8 cellular contexts compared by ENCODE assay signal in genomic region chr4:145177906-145178538, GRCh38. TPM values are rescaled to one million over a fixed set of nuclear protein-coding genes. Genes with fewer than 3 reads are reported as not detected.
DNase-seq lines count a peak whose midpoint lies in the region; ATAC-seq and TF ChIP-seq lines count a peak whose summit lies in the region.

No MANE protein-coding gene starts in this region.

- H4K20me1 ChIP-seq in DOHH2 (ENCODE audit: control insufficient read depth, insufficient read depth, low read depth, low read length) (peaks cover 4% of the 10 kb centered on the region; the same call in 1 of the 2 replicates), MM.1S (ENCODE audit: insufficient read depth, low read length) (no peaks in the 10 kb centered on the region; the same call in 1 of the 2 replicates)

- H3K36me3 ChIP-seq in DOHH2 (ENCODE audit: control insufficient read depth, low read length) (peaks cover 56% of the 10 kb centered on the region), MM.1S (replicated peaks; ENCODE audit: insufficient read depth, low read length) (peaks cover 3% of the 10 kb centered on the region; the same call in 1 of the 2 replicates)

- 9 to 18% (median 16%) methylated on average over 9 of the region's 9 CpGs for WGBS in adipose tissue, 3 donors

- H3K27ac ChIP-seq in DOHH2 (ENCODE audit: low read depth, low read length) (peak overlapping the region; percentile 85), MM.1S (ENCODE audit: low read length) (peak overlapping the region; percentile 93; the same call in 1 of the 2 replicates), adipose tissue (ENCODE audit: low read depth, low read length) (peak overlapping the region; percentile 51)

- H3K4me3 Mint-ChIP-seq in stimulated activated naive B cell treated with anti-CD40 and anti-IgM and Interleukin-4, amounts not matched to agents 10 μg/mL and 1 μg/mL and 100 μg/mL, for 72 hours: peak overlapping the region; percentile 90 to 91

- H3K9me3 ChIP-seq in DOHH2 (ENCODE audit: control insufficient read depth, insufficient read depth, low read length): no peaks in the 10 kb centered on the region
- no peaks in the 10 kb centered on the region for H3K9me3 ChIP-seq in MM.1S (replicated peaks; ENCODE audit: insufficient read depth, low read length)

- ATAC-seq in stimulated activated naive B cell treated with anti-CD40 and anti-IgM and Interleukin-4, amounts not matched to agents 10 μg/mL and 1 μg/mL and 100 μg/mL, for 72 hours (replicated peaks): no peak
- ATAC-seq in left lobe of liver (no peak), HG03095 (IDR thresholded peaks at IDR 0.05; ENCODE audit: unreplicated experiment) (no peak)

- H3K27me3 ChIP-seq in DOHH2 (ENCODE audit: control insufficient read depth, low read length) (no peaks in the 10 kb centered on the region), MM.1S (replicated peaks; ENCODE audit: insufficient read depth, low read length) (no peaks in the 10 kb centered on the region)

- H3K27ac Mint-ChIP-seq in stimulated activated naive B cell treated with anti-CD40 and anti-IgM and Interleukin-4, amounts not matched to agents 10 μg/mL and 1 μg/mL and 100 μg/mL, for 72 hours: peak overlapping the region; percentile 97

- DNase-seq in MM.1S: no peak
- peak; percentile 44 for DNase-seq in iris pigment epithelial cell (ENCODE audit: low read depth)
- DNase-seq in stimulated activated naive B cell treated with anti-CD40 and anti-IgM and Interleukin-4, amounts not matched to agents 10 μg/mL and 1 μg/mL and 100 μg/mL, for 72 hours: no peak
- DNase-seq in left lobe of liver (ENCODE audit: low spot score): no peak
- DNase-seq in NCI-H146 (lab: John Stamatoyannopoulos, UW): no peak

- H3K4me2 ChIP-seq in DOHH2 (ENCODE audit: low read length) (peak overlapping the region; percentile 76), MM.1S (ENCODE audit: low read depth, low read length) (peak overlapping the region; percentile 72)

- peaks cover 24 to 53% of the 10 kb centered on the region in 2 donors for H3K4me1 Mint-ChIP-seq in stimulated activated naive B cell treated with anti-CD40 and anti-IgM and Interleukin-4, amounts not matched to agents 10 μg/mL and 1 μg/mL and 100 μg/mL, for 72 hours

- H3K4me1 ChIP-seq in DOHH2 (ENCODE audit: control insufficient read depth, low read length): peaks cover 42% of the 10 kb centered on the region
- H3K4me1 ChIP-seq in MM.1S (ENCODE audit: low read length): peaks cover 32% of the 10 kb centered on the region

- no peaks in the 10 kb centered on the region for H3K9me2 ChIP-seq in DOHH2 (replicated peaks; ENCODE audit: control insufficient read depth, low read length)
- H3K9me2 ChIP-seq in MM.1S (replicated peaks; ENCODE audit: insufficient read depth, low read length): no peaks in the 10 kb centered on the region

- no peak for TF ChIP-seq CTCF in DOHH2 (IDR thresholded peaks at IDR 0.05; ENCODE audit: low read depth, low read length, poor library complexity, severe bottlenecking)
- no peak for TF ChIP-seq CTCF in MM.1S (IDR thresholded peaks at IDR 0.05; ENCODE audit: low read length)

- H3K9ac ChIP-seq in MM.1S (ENCODE audit: low read length): peak overlapping the region; percentile 89

- peaks cover 16% of the 10 kb centered on the region for H3F3A ChIP-seq in DOHH2 (ENCODE audit: control insufficient read depth, insufficient read depth)
- peaks cover 24% of the 10 kb centered on the region for H3F3A ChIP-seq in MM.1S (ENCODE audit: insufficient read depth, low read length)

- H3K27me3 Mint-ChIP-seq in stimulated activated naive B cell treated with anti-CD40 and anti-IgM and Interleukin-4, amounts not matched to agents 10 μg/mL and 1 μg/mL and 100 μg/mL, for 72 hours: no peaks in the 10 kb centered on the region

- H2AFZ ChIP-seq in MM.1S (ENCODE audit: low read length): no peak overlapping the region

- H3K4me3 ChIP-seq in DOHH2 (ENCODE audit: low read length): peak overlapping the region; percentile 100
- H3K4me3 ChIP-seq in MM.1S (ENCODE audit: low read length): peak overlapping the region; percentile 81

- no peaks in the 10 kb centered on the region for H3K9me3 Mint-ChIP-seq in stimulated activated naive B cell treated with anti-CD40 and anti-IgM and Interleukin-4, amounts not matched to agents 10 μg/mL and 1 μg/mL and 100 μg/mL, for 72 hours

- H3K36me3 Mint-ChIP-seq in stimulated activated naive B cell treated with anti-CD40 and anti-IgM and Interleukin-4, amounts not matched to agents 10 μg/mL and 1 μg/mL and 100 μg/mL, for 72 hours: peaks cover 15 to 20% of the 10 kb centered on the region in 2 donors

- H3K79me2 ChIP-seq in DOHH2 (ENCODE audit: control insufficient read depth, low read length) (peaks cover 78% of the 10 kb centered on the region), MM.1S (ENCODE audit: low read length) (peaks cover 65% of the 10 kb centered on the region)

RNA-seq across cellular contexts. Expression of gene OTUD4, which starts 2.4 kb away (rescaled TPM):
- polyA plus RNA-seq in adipose tissue: 10 to 100 TPM in 1 of 3 donors, 1 to 10 TPM in 2; 5.3 to 17.4 (median 5.8) TPM
- 16.9 TPM for total RNA-seq in left lobe of liver
